Comparison of ENCODE assay signal across 1 cellular context in the genomic region with DNA sequence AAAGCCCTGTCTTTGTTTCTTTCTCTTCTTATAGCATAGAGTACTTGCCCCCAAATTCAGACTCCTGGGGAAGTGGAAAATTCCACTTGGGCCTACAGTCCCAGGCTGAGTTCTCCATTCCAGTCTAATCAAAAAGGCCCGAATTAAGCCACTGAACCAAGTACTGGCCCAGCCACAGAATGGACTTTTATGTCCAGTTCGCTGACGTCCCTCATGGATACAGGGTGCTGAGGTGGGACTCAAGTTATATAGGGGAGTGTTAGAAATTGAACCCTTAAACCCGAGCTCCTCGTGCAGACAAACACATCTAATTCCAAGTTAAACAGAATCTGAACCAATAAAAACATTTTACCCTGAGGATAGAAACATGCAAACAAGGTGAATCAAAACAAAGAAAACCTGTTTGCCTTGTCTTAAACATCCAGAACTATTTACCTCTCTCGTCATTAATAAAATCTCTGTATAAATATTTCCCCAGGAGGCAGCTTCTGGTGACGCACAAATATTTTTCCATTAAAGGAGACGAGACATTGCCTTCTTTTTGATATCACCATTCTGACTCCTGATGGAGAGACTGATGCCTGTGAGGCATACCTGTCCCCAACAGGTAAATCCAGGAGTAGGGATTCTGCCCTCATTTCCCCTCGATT.
TF ChIP-seq lines count a peak whose summit lies in the region.

No MANE protein-coding gene starts in this region.

TF ChIP-seq in H1, 55 proteins besides CTCF, POLR2A, EP300 and RAD21:
- TF ChIP-seq, protein P1, sequence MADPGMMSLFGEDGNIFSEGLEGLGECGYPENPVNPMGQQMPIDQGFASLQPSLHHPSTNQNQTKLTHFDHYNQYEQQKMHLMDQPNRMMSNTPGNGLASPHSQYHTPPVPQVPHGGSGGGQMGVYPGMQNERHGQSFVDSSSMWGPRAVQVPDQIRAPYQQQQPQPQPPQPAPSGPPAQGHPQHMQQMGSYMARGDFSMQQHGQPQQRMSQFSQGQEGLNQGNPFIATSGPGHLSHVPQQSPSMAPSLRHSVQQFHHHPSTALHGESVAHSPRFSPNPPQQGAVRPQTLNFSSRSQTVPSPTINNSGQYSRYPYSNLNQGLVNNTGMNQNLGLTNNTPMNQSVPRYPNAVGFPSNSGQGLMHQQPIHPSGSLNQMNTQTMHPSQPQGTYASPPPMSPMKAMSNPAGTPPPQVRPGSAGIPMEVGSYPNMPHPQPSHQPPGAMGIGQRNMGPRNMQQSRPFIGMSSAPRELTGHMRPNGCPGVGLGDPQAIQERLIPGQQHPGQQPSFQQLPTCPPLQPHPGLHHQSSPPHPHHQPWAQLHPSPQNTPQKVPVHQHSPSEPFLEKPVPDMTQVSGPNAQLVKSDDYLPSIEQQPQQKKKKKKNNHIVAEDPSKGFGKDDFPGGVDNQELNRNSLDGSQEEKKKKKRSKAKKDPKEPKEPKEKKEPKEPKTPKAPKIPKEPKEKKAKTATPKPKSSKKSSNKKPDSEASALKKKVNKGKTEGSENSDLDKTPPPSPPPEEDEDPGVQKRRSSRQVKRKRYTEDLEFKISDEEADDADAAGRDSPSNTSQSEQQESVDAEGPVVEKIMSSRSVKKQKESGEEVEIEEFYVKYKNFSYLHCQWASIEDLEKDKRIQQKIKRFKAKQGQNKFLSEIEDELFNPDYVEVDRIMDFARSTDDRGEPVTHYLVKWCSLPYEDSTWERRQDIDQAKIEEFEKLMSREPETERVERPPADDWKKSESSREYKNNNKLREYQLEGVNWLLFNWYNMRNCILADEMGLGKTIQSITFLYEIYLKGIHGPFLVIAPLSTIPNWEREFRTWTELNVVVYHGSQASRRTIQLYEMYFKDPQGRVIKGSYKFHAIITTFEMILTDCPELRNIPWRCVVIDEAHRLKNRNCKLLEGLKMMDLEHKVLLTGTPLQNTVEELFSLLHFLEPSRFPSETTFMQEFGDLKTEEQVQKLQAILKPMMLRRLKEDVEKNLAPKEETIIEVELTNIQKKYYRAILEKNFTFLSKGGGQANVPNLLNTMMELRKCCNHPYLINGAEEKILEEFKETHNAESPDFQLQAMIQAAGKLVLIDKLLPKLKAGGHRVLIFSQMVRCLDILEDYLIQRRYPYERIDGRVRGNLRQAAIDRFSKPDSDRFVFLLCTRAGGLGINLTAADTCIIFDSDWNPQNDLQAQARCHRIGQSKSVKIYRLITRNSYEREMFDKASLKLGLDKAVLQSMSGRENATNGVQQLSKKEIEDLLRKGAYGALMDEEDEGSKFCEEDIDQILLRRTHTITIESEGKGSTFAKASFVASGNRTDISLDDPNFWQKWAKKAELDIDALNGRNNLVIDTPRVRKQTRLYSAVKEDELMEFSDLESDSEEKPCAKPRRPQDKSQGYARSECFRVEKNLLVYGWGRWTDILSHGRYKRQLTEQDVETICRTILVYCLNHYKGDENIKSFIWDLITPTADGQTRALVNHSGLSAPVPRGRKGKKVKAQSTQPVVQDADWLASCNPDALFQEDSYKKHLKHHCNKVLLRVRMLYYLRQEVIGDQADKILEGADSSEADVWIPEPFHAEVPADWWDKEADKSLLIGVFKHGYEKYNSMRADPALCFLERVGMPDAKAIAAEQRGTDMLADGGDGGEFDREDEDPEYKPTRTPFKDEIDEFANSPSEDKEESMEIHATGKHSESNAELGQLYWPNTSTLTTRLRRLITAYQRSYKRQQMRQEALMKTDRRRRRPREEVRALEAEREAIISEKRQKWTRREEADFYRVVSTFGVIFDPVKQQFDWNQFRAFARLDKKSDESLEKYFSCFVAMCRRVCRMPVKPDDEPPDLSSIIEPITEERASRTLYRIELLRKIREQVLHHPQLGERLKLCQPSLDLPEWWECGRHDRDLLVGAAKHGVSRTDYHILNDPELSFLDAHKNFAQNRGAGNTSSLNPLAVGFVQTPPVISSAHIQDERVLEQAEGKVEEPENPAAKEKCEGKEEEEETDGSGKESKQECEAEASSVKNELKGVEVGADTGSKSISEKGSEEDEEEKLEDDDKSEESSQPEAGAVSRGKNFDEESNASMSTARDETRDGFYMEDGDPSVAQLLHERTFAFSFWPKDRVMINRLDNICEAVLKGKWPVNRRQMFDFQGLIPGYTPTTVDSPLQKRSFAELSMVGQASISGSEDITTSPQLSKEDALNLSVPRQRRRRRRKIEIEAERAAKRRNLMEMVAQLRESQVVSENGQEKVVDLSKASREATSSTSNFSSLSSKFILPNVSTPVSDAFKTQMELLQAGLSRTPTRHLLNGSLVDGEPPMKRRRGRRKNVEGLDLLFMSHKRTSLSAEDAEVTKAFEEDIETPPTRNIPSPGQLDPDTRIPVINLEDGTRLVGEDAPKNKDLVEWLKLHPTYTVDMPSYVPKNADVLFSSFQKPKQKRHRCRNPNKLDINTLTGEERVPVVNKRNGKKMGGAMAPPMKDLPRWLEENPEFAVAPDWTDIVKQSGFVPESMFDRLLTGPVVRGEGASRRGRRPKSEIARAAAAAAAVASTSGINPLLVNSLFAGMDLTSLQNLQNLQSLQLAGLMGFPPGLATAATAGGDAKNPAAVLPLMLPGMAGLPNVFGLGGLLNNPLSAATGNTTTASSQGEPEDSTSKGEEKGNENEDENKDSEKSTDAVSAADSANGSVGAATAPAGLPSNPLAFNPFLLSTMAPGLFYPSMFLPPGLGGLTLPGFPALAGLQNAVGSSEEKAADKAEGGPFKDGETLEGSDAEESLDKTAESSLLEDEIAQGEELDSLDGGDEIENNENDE (IDR thresholded peaks at IDR 0.05; ENCODE audit: insufficient replicate concordance, low read length): no peak
- TF ChIP-seq ZNF274 (IDR thresholded peaks at IDR 0.05; ENCODE audit: borderline replicate concordance, extremely low read depth, low read length) (no peak), SIRT6 (IDR thresholded peaks at IDR 0.05; ENCODE audit: low read length) (no peak), EGR1 (IDR thresholded peaks at IDR 0.05; ENCODE audit: borderline replicate concordance, low read depth, low read length) (no peak), FOSL1 (IDR thresholded peaks at IDR 0.05; ENCODE audit: insufficient read depth, low read depth, low read length) (no peak), BCL11A (IDR thresholded peaks at IDR 0.05; ENCODE audit: low read depth in 2 of 2, low read length in 2 of 2) (no peak), ASH2L (IDR thresholded peaks at IDR 0.05; ENCODE audit: low read length) (no peak), RXRA (IDR thresholded peaks at IDR 0.05; ENCODE audit: insufficient read depth, low read depth, low read length) (no peak), YY1 (IDR thresholded peaks at IDR 0.05; ENCODE audit: low read depth, low read length) (no peak), KDM1A (IDR thresholded peaks at IDR 0.05; ENCODE audit: borderline replicate concordance, low read length) (no peak), TAF1 (IDR thresholded peaks at IDR 0.05; ENCODE audit: low read depth, low read length) (no peak)
- TF ChIP-seq, protein P2, sequence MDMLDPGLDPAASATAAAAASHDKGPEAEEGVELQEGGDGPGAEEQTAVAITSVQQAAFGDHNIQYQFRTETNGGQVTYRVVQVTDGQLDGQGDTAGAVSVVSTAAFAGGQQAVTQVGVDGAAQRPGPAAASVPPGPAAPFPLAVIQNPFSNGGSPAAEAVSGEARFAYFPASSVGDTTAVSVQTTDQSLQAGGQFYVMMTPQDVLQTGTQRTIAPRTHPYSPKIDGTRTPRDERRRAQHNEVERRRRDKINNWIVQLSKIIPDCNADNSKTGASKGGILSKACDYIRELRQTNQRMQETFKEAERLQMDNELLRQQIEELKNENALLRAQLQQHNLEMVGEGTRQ (IDR thresholded peaks at IDR 0.05; ENCODE audit: low read length): no peak
